In genomic region chr12:69101505-69101904, GRCh38 we compare ENCODE assay signal across 12 cellular contexts.
DNase-seq lines count a peak whose midpoint lies in the region; ATAC-seq and TF ChIP-seq lines count a peak whose summit lies in the region.
"Had no signal": no experiment of that assay in that cellular context is flagged by ENCODE, and none has a peak within 500 bp of the region (broad histone marks: within the 10 kb centered on the region; RNA-seq: fewer than 3 reads in every experiment).

No MANE protein-coding gene starts in this region.

- no peak overlapping the region for H3K9ac ChIP-seq in mammary epithelial cell (ENCODE audit: insufficient read depth, low read length)

- no peaks in the 10 kb centered on the region for H3K9me3 ChIP-seq in mammary epithelial cell (replicated peaks; ENCODE audit: insufficient read depth, low read length)
- H3K9me3 ChIP-seq in left lung = no peaks in the 10 kb centered on the region
- H3K9me3 ChIP-seq: tibial nerve had no signal

- no peak overlapping the region for H3K4me2 ChIP-seq in mammary epithelial cell (ENCODE audit: insufficient read depth, low read depth, low read length)

- no peak overlapping the region for H3K4me3 Mint-ChIP-seq in activated naive CD8-positive, alpha-beta T cell treated with anti-CD3 and anti-CD28 coated beads for 36 hours
- H3K4me3 Mint-ChIP-seq: brain had no signal

- H3K36me3 ChIP-seq in mammary epithelial cell (ENCODE audit: insufficient read depth, low read length) (no peaks in the 10 kb centered on the region), left lung (no peaks in the 10 kb centered on the region)
- H3K36me3 ChIP-seq: tibial nerve had no signal

- TF ChIP-seq CTCF in mammary epithelial cell (conservative IDR thresholded peaks at IDR 0.05 in 1 of 2, IDR thresholded peaks at IDR 0.05 in 1 of 2; ENCODE audit: extremely low read depth in 1 of 2, insufficient read depth in 1 of 2, low read depth in 1 of 2, low read length in 2 of 2) (no peak), left lung (IDR thresholded peaks at IDR 0.05) (no peak), RWPE1 (conservative IDR thresholded peaks at IDR 0.05; ENCODE audit: low read depth) (no peak)

- BruUV-seq in mammary epithelial cell (replicated peaks; lab: Mats Ljungman, UMichigan) = no TSS peak

- no peaks in the 10 kb centered on the region for H4K20me1 ChIP-seq in mammary epithelial cell (ENCODE audit: insufficient read depth, low read length)

- dilution Hi-C loops in mammary epithelial cell (cut with HindIII; ENCODE audit: low sequenced_read_pairs) = loop anchor here (5.0 kb wide), 1 partner anchor 104 kb away; no protein-coding TSS in a partner anchor

- H3K27me3 ChIP-seq in mammary epithelial cell (ENCODE audit: insufficient read depth, low read length) = no peaks in the 10 kb centered on the region
- H3K27me3 ChIP-seq in left lung = no peaks in the 10 kb centered on the region
- H3K27me3 ChIP-seq: tibial nerve had no signal

- H3K79me2 ChIP-seq in mammary epithelial cell (ENCODE audit: insufficient read depth, low read length) = no peaks in the 10 kb centered on the region

- peak; percentile 17 for ATAC-seq in left lung

- CTCF ChIA-PET in mammary epithelial cell (lab: Charles Lee; ENCODE audit: low non-redundant PET) = no interaction called here
- CTCF ChIA-PET in RWPE1 (lab: Yijun Ruan, JAX) = no interaction called here

- H2AFZ ChIP-seq in mammary epithelial cell (ENCODE audit: low read depth, low read length) = no peak overlapping the region

- no peaks in the 10 kb centered on the region for H3K9me3 Mint-ChIP-seq in activated naive CD8-positive, alpha-beta T cell treated with anti-CD3 and anti-CD28 coated beads for 36 hours
- H3K9me3 Mint-ChIP-seq: brain had no signal

- no peaks in the 10 kb centered on the region for H3K36me3 Mint-ChIP-seq in activated naive CD8-positive, alpha-beta T cell treated with anti-CD3 and anti-CD28 coated beads for 36 hours
- H3K36me3 Mint-ChIP-seq: brain had no signal

- intact Hi-C loops in mammary epithelial cell (cut with micrococcal nuclease) = no loop called here
- intact Hi-C loops in left lung (cut with DNase I) = no loop called here

- H3K4me1 Mint-ChIP-seq in activated naive CD8-positive, alpha-beta T cell treated with anti-CD3 and anti-CD28 coated beads for 36 hours = peaks cover 9% of the 10 kb centered on the region

- H3K27ac ChIP-seq in mammary epithelial cell (ENCODE audit: insufficient read depth, low read depth, low read length) (no peak overlapping the region), left lung (no peak overlapping the region), RWPE1 (no peak overlapping the region)

- H3K4me3 ChIP-seq in mammary epithelial cell (replicated peaks in 1 of 3; ENCODE audit: insufficient read depth in 1 of 3, low read depth in 2 of 3, low read length in 3 of 3) (no peak overlapping the region), left lung (no peak overlapping the region)
- H3K4me3 ChIP-seq: tibial nerve had no signal

- DNase-seq in T47D (ENCODE audit: low read depth in 1 of 2, low spot score in 1 of 2) (peak; percentile 26 to 96), mammary epithelial cell (no peak), T1000 (lab: John Stamatoyannopoulos, UW) (peak; percentile 94), left lung (no peak), RWPE1 (ENCODE audit: low spot score) (no peak), middle frontal gyrus (ENCODE audit: extremely low spot score, low spot score) (no peak), COR-L47 (lab: John Stamatoyannopoulos, UW) (no peak)
- DNase-seq in activated naive CD8-positive, alpha-beta T cell treated with anti-CD3 and anti-CD28 coated beads for 36 hours = no peak
- DNase-seq: activated effector memory CD4-positive, alpha-beta T cell treated with Interleukin-2 at 50 U/mL for 16 hours; stimulated activated CD8-positive, alpha-beta memory T cell treated with anti-CD3 and anti-CD28 coated beads, Interleukin-4, amount 100 ng/mL, for 48 hours had no signal

- in situ Hi-C loops in T47D (cut with HindIII; ENCODE audit: low pct_unique_long_range_greater_than_20kb, low sequenced_read_pairs) = no loop called here
- in situ Hi-C loops in mammary epithelial cell (cut with MboI; ENCODE audit: low sequenced_read_pairs in 2 of 2) = no loop called here

- WGBS in mammary epithelial cell (ENCODE audit: low coverage, missing lambda C conversion rate) = 78% methylated on average over 4 of the region's 4 CpGs

- no peak overlapping the region for H3K27ac Mint-ChIP-seq in activated naive CD8-positive, alpha-beta T cell treated with anti-CD3 and anti-CD28 coated beads for 36 hours
- H3K27ac Mint-ChIP-seq: brain had no signal

- H3K4me1 ChIP-seq in mammary epithelial cell (ENCODE audit: insufficient read depth, low read length) (peaks cover 14% of the 10 kb centered on the region), left lung (peaks cover 7 to 8% of the 10 kb centered on the region in 2 donors)

- POLR2A ChIA-PET in RWPE1 (lab: Yijun Ruan, JAX; ENCODE audit: low non-redundant PET) = no interaction called here

- H3K27me3 Mint-ChIP-seq in activated naive CD8-positive, alpha-beta T cell treated with anti-CD3 and anti-CD28 coated beads for 36 hours = no peaks in the 10 kb centered on the region
- H3K27me3 Mint-ChIP-seq: brain had no signal

Comparison
In these comparisons a context has a peak if more than half of its experiments do, and no peak if none do; other contexts are left out.
1. DNase-seq: peak in T47D (2 of 2) and T1000 (single experiment); none in mammary epithelial cell (single experiment), left lung (0 of 2), RWPE1 (single experiment), middle frontal gyrus (single experiment), activated naive CD8-positive, alpha-beta T cell treated with anti-CD3 and anti-CD28 coated beads for 36 hours (single experiment) and COR-L47 (single experiment).